Comparison of ENCODE assay signal across 24 cellular contexts in the genomic region with DNA sequence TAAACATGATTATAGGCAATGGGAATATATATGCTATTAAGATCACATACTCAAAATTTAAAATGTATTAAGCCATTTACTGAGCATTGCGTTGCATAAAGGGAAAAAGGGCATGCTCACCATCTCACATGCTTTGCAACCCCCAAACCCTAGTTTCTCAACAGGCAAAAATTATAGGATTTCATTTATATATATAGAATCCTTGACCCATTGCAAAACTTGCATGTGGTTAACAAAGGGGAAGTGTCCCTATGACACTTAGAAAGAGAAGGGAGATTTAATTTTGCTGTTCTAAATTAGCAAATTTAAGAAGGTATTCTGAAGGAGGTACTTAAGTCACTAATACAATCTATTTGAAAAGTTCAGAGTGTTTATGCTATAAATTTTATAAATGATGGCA.
DNase-seq lines count a peak whose midpoint lies in the region; ATAC-seq and TF ChIP-seq lines count a peak whose summit lies in the region.
"Had no signal": no experiment of that assay in that cellular context is flagged by ENCODE, and none has a peak within 500 bp of the region (broad histone marks: within the 10 kb centered on the region; RNA-seq: fewer than 3 reads in every experiment).

No MANE protein-coding gene starts in this region.

- DNase-seq in NOMO-1 treated with dmso at 0.1 percent for 144 hours (lab: John Stamatoyannopoulos, UW; ENCODE audit: unreplicated experiment) = peak; percentile 76
- DNase-seq in NCI-H2081 treated with DMSO at 0.1 percent for 48 hours (lab: John Stamatoyannopoulos, UW) = no peak
- DNase-seq in stimulated activated naive CD8-positive, alpha-beta T cell treated with anti-CD3 and anti-CD28 coated beads, Interleukin-15, amount 100 ng/mL, for 72 hours = no peak
- no peak for DNase-seq in Ammon's horn (ENCODE audit: low spot score)
- no peak for DNase-seq in coronary artery (ENCODE audit: low spot score)
- DNase-seq: activated CD8-positive, alpha-beta T cell treated with anti-CD3 and anti-CD28 coated beads for 36 hours; activated naive CD4-positive, alpha-beta T cell treated with anti-CD3 and anti-CD28 coated beads, Interleukin-2, amount 50 U/mL, for 16 hours; amygdala; CD8-positive, alpha-beta memory T cell; DMS153; effector CD4-positive, alpha-beta T cell; left lung; mesendoderm; MG63; NCI-H510A treated with DMSO at 0.1 percent for 48 hours; SK-N-SH; stimulated activated CD4-positive, alpha-beta T cell treated with anti-CD3 and anti-CD28 coated beads, Interleukin-2, amount 100 ng/mL, for 24 hours; upper lobe of right lung had no signal

- no peaks in the 10 kb centered on the region for H3K27me3 Mint-ChIP-seq in stimulated activated naive CD8-positive, alpha-beta T cell treated with anti-CD3 and anti-CD28 coated beads, Interleukin-15, amount 100 ng/mL, for 72 hours
- H3K27me3 Mint-ChIP-seq: activated CD8-positive, alpha-beta T cell treated with anti-CD3 and anti-CD28 coated beads for 36 hours; activated T-helper 17 cell treated with anti-CD3 and anti-CD28 coated beads, Interleukin-2, amount 50 U/mL, for 72 hours; CD8-positive, alpha-beta memory T cell had no signal

- TF ChIP-seq CTCF in coronary artery (IDR thresholded peaks at IDR 0.05) = no peak

- H3K27ac ChIP-seq in coronary artery = no peak overlapping the region
- H3K27ac ChIP-seq: breast epithelium, epithelial cell of prostate, left lung, right atrium auricular region, upper lobe of right lung had no signal

- no peaks in the 10 kb centered on the region for H3K4me1 Mint-ChIP-seq in stimulated activated naive CD8-positive, alpha-beta T cell treated with anti-CD3 and anti-CD28 coated beads, Interleukin-15, amount 100 ng/mL, for 72 hours
- H3K4me1 Mint-ChIP-seq: activated T-helper 17 cell treated with anti-CD3 and anti-CD28 coated beads, Interleukin-2, amount 50 U/mL, for 72 hours; CD8-positive, alpha-beta memory T cell had no signal

- H3K27ac Mint-ChIP-seq in stimulated activated naive CD8-positive, alpha-beta T cell treated with anti-CD3 and anti-CD28 coated beads, Interleukin-15, amount 100 ng/mL, for 72 hours = no peak overlapping the region
- H3K27ac Mint-ChIP-seq: activated CD8-positive, alpha-beta T cell treated with anti-CD3 and anti-CD28 coated beads for 36 hours; activated T-helper 17 cell treated with anti-CD3 and anti-CD28 coated beads, Interleukin-2, amount 50 U/mL, for 72 hours; CD8-positive, alpha-beta memory T cell had no signal

- no peak overlapping the region for H3K4me3 Mint-ChIP-seq in stimulated activated naive CD8-positive, alpha-beta T cell treated with anti-CD3 and anti-CD28 coated beads, Interleukin-15, amount 100 ng/mL, for 72 hours
- H3K4me3 Mint-ChIP-seq: activated CD8-positive, alpha-beta T cell treated with anti-CD3 and anti-CD28 coated beads for 36 hours; activated T-helper 17 cell treated with anti-CD3 and anti-CD28 coated beads, Interleukin-2, amount 50 U/mL, for 72 hours; CD8-positive, alpha-beta memory T cell had no signal

- H3K9me3 Mint-ChIP-seq in stimulated activated naive CD8-positive, alpha-beta T cell treated with anti-CD3 and anti-CD28 coated beads, Interleukin-15, amount 100 ng/mL, for 72 hours = no peaks in the 10 kb centered on the region
- H3K9me3 Mint-ChIP-seq: activated CD8-positive, alpha-beta T cell treated with anti-CD3 and anti-CD28 coated beads for 36 hours had no signal

- ATAC-seq in GM18867 (IDR thresholded peaks at IDR 0.05; ENCODE audit: unreplicated experiment) (peak; percentile 50), HG03159 (IDR thresholded peaks at IDR 0.05; ENCODE audit: unreplicated experiment) (peak; percentile 38)
- no peak for ATAC-seq in stimulated activated naive CD8-positive, alpha-beta T cell treated with anti-CD3 and anti-CD28 coated beads, Interleukin-15, amount 100 ng/mL, for 72 hours
- ATAC-seq: activated CD8-positive, alpha-beta T cell treated with anti-CD3 and anti-CD28 coated beads for 36 hours; activated T-helper 17 cell treated with anti-CD3 and anti-CD28 coated beads, Interleukin-2, amount 50 U/mL, for 72 hours; left lung; upper lobe of right lung had no signal

- no peak overlapping the region for H3K4me3 ChIP-seq in coronary artery
- H3K4me3 ChIP-seq: breast epithelium, left lung, MG63, right atrium auricular region, upper lobe of right lung had no signal
